ENCODE assay signal across 1 cellular context in genomic region chr22:18967391-18968010, GRCh38.
TF ChIP-seq lines count a peak whose summit lies in the region.
"Not testable (repeated sequence)": the region's sequence is repeated elsewhere in the genome, so short reads cannot be mapped to it uniquely, and the experiment has no call there.

No MANE protein-coding gene starts in this region.

TF ChIP-seq in HepG2, 621 proteins besides CTCF, POLR2A, EP300 and RAD21 (continued from another document):
- TF ChIP-seq, protein P1, sequence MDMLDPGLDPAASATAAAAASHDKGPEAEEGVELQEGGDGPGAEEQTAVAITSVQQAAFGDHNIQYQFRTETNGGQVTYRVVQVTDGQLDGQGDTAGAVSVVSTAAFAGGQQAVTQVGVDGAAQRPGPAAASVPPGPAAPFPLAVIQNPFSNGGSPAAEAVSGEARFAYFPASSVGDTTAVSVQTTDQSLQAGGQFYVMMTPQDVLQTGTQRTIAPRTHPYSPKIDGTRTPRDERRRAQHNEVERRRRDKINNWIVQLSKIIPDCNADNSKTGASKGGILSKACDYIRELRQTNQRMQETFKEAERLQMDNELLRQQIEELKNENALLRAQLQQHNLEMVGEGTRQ (IDR thresholded peaks at IDR 0.05; ENCODE audit: low read depth, low read length) = peak; percentile 21; the same call in 1 of the 2 replicates
- TF ChIP-seq, protein P1 (CRISPR knock-in tag; IDR thresholded peaks at IDR 0.05; ENCODE audit: borderline replicate concordance) = not testable (repeated sequence)
- TF ChIP-seq CEBPG (CRISPR knock-in tag; IDR thresholded peaks at IDR 0.05) = peak; percentile 52; the same call in 1 of the 2 replicates
